Comparison of ENCODE assay signal across 1 cellular context in genomic region chr16:16166952-16167351, GRCh38.
TF ChIP-seq lines count a peak whose summit lies in the region.

No MANE protein-coding gene starts in this region.

TF ChIP-seq in HCT116, 20 proteins besides CTCF, POLR2A, EP300 and RAD21 (continued from another document):
- TF ChIP-seq REST (IDR thresholded peaks at IDR 0.05; ENCODE audit: low read depth): no peak
